ENCODE assay signal across 10 cellular contexts in the genomic region with DNA sequence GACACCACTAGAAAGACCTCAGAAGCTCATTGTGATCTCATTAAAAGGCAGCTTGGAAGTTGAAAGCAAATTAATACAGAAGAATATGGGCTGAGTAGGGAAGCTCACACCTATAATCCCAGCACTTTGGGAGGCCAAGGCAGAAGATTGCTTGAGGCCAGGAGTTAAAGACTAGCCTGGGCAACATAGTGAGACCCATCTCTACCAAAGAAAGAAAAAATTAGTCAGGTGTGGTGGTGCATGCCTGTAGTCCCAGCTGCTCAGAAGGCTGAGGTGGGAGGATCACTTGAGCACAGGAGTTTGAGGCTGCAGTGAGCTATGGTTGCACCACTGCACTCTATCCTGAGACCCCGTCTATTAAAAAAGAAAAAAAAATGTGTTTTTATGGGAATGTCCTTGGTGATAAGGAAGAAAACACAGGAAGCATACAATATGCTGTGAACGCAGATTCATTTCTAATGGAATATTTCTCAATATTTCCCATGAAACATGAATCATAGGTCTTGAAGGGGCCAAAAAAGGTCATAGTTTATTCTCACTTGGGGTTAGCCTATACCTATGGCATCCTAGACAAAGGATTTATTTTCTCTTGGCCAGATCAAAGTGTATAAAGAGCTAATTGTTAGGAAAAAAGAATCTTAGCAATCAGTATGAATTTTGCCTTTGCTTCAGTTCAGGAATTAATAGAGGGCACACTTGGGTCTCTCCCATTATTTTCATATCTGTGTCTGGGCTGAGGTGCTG.
A peak's percentile ranks its signal among the peaks of the same experiment; 100 is the strongest.
DNase-seq lines count a peak whose midpoint lies in the region; ATAC-seq, FAIRE-seq and TF ChIP-seq lines count a peak whose summit lies in the region.
"Had no signal": no experiment of that assay in that cellular context is flagged by ENCODE, and none has a peak within 500 bp of the region (broad histone marks: within the 10 kb centered on the region; RNA-seq: fewer than 3 reads in every experiment).

No MANE protein-coding gene starts in this region.

- H3K4me1 Mint-ChIP-seq in immature natural killer cell = peaks cover 97 to 100% of the 10 kb centered on the region in 2 donors
- peaks cover 87% of the 10 kb centered on the region for H3K4me1 Mint-ChIP-seq in stimulated activated naive CD8-positive, alpha-beta T cell treated with anti-CD3 and anti-CD28 coated beads, Interleukin-15, Interleukin-2, amounts not matched to agents 100 ng/mL and 50 ng/mL, for 24 hours (ENCODE audit: low read depth)
- H3K4me1 Mint-ChIP-seq in activated CD4-positive, alpha-beta T cell treated with anti-CD3 and anti-CD28 coated beads, Interleukin-2, amount 10 ng/mL, durations not matched to agents 7 days and 5 days = peaks cover 57% of the 10 kb centered on the region

- H3K9ac ChIP-seq in HUES48 (ENCODE audit: low read depth, low read length) = no peak overlapping the region
- no peak overlapping the region for H3K9ac ChIP-seq in K562 (ENCODE audit: insufficient read depth in 1 of 2, low read depth in 2 of 2, low read length in 2 of 2)

- H3K36me3 ChIP-seq in HUES48 (ENCODE audit: control insufficient read depth, insufficient read depth, low read length) = no peaks in the 10 kb centered on the region
- H3K36me3 ChIP-seq in K562 (ENCODE audit: control insufficient read depth, insufficient read depth, low read length) = peaks cover 21% of the 10 kb centered on the region

- no peak for ATAC-seq in K562
- ATAC-seq in HG03439 (IDR thresholded peaks at IDR 0.05; ENCODE audit: unreplicated experiment) = no peak

- peaks cover 3% of the 10 kb centered on the region for H3K9me1 ChIP-seq in K562 (ENCODE audit: control insufficient read depth, insufficient read depth, low read length)

- no peaks in the 10 kb centered on the region for H3K9me3 ChIP-seq in HUES48 (ENCODE audit: control insufficient read depth, insufficient read depth, low read length)
- H3K9me3 ChIP-seq in K562 (replicated peaks; ENCODE audit: control insufficient read depth, insufficient read depth, low read depth, low read length) = no peaks in the 10 kb centered on the region

- no peak for FAIRE-seq in K562 (lab: Jason Lieb, UNC)
- FAIRE-seq: G401.6 had no signal

- POLR2A ChIA-PET in K562 (lab: Yijun Ruan, JAX) = interaction anchor here (0.7 to 1.2 kb wide), 4 partner anchors 9 to 64 kb away, joined by 3 read pairs; no protein-coding TSS in a partner anchor
- POLR2A ChIA-PET in activated CD4-positive, alpha-beta T cell treated with anti-CD3 and anti-CD28 coated beads, Interleukin-2, amount 10 ng/mL, durations not matched to agents 7 days and 5 days (lab: Charles Lee) = interaction anchor here (0.6 kb wide), 2 partner anchors 25 to 556 kb away, joined by 4 to 5 read pairs; no protein-coding TSS in a partner anchor

- TF ChIP-seq POLR2A in K562 (conservative IDR thresholded peaks at IDR 0.05) = no peak

- H3K9me3 Mint-ChIP-seq in immature natural killer cell = no peaks in the 10 kb centered on the region
- H3K9me3 Mint-ChIP-seq in stimulated activated naive CD8-positive, alpha-beta T cell treated with anti-CD3 and anti-CD28 coated beads, Interleukin-15, Interleukin-2, amounts not matched to agents 100 ng/mL and 50 ng/mL, for 24 hours = no peaks in the 10 kb centered on the region
- H3K9me3 Mint-ChIP-seq in activated CD4-positive, alpha-beta T cell treated with anti-CD3 and anti-CD28 coated beads, Interleukin-2, amount 10 ng/mL, durations not matched to agents 7 days and 5 days = peaks cover 5% of the 10 kb centered on the region

- WGBS in K562 (ENCODE audit: insufficient coverage, low coverage, missing lambda C conversion rate) = 73% methylated on average over 2 of the region's 2 CpGs

- H3K27me3 ChIP-seq in HUES48 (ENCODE audit: control insufficient read depth, insufficient read depth, low read length) = no peaks in the 10 kb centered on the region
- no peaks in the 10 kb centered on the region for H3K27me3 ChIP-seq in K562 (ENCODE audit: control insufficient read depth in 2 of 2, insufficient read depth in 2 of 2, low read length in 2 of 2)

- no peak for TF ChIP-seq CTCF in K562 (IDR thresholded peaks at IDR 0.05 in 2 of 3, conservative IDR thresholded peaks at IDR 0.05 in 1 of 3; ENCODE audit: insufficient read depth in 2 of 3, low read depth in 1 of 3, low read length in 3 of 3)

- no peak overlapping the region for H2AFZ ChIP-seq in K562 (ENCODE audit: low read depth, low read length)

- TF ChIP-seq RAD21 in K562 (CRISPR knock-in tag; conservative IDR thresholded peaks at IDR 0.05 in 1 of 2, IDR thresholded peaks at IDR 0.05 in 1 of 2) = no peak

- H3K36me3 Mint-ChIP-seq in immature natural killer cell = peaks cover 0 to 14% (median 9%) of the 10 kb centered on the region in 3 donors
- peaks cover 16% of the 10 kb centered on the region for H3K36me3 Mint-ChIP-seq in stimulated activated naive CD8-positive, alpha-beta T cell treated with anti-CD3 and anti-CD28 coated beads, Interleukin-15, Interleukin-2, amounts not matched to agents 100 ng/mL and 50 ng/mL, for 24 hours (ENCODE audit: low read depth)
- H3K36me3 Mint-ChIP-seq in activated CD4-positive, alpha-beta T cell treated with anti-CD3 and anti-CD28 coated beads, Interleukin-2, amount 10 ng/mL, durations not matched to agents 7 days and 5 days (ENCODE audit: low read depth) = peaks cover 18% of the 10 kb centered on the region

- BruUV-seq in K562 (replicated peaks; lab: Mats Ljungman, UMichigan) = no TSS peak

- CTCF ChIA-PET in K562 (lab: Yijun Ruan, JAX; ENCODE audit: low intra/inter-chr PET ratio) = no interaction called here
- CTCF ChIA-PET in activated CD4-positive, alpha-beta T cell treated with anti-CD3 and anti-CD28 coated beads, Interleukin-2, amount 10 ng/mL, durations not matched to agents 7 days and 5 days (lab: Charles Lee) = interaction anchor here (1.0 to 1.4 kb wide), 3 partner anchors 9 to 31 kb away, joined by 3 to 5 read pairs (median 4); no protein-coding TSS in a partner anchor

- H3K79me2 ChIP-seq in K562 (ENCODE audit: control insufficient read depth, insufficient read depth, low read length) = peaks cover 59% of the 10 kb centered on the region

- H4K20me1 ChIP-seq in K562 (replicated peaks; ENCODE audit: control insufficient read depth, insufficient read depth, low read length) = no peaks in the 10 kb centered on the region

- H3K4me3 Mint-ChIP-seq in immature natural killer cell = peak overlapping the region; percentile 31 to 75 (median 69)
- H3K4me3 Mint-ChIP-seq in stimulated activated naive CD8-positive, alpha-beta T cell treated with anti-CD3 and anti-CD28 coated beads, Interleukin-15, Interleukin-2, amounts not matched to agents 100 ng/mL and 50 ng/mL, for 24 hours = peak overlapping the region; percentile 30
- no peak overlapping the region for H3K4me3 Mint-ChIP-seq in activated CD4-positive, alpha-beta T cell treated with anti-CD3 and anti-CD28 coated beads, Interleukin-2, amount 10 ng/mL, durations not matched to agents 7 days and 5 days

- peak overlapping the region; percentile 90 for H3K27ac ChIP-seq in HUES48 (ENCODE audit: low read depth, low read length)
- peak overlapping the region; percentile 68; the same call in 1 of the 3 replicates for H3K27ac ChIP-seq in K562 (ENCODE audit: extremely low read depth, low read depth, low read length)

- H3K4me1 ChIP-seq in HUES48 (ENCODE audit: control insufficient read depth, insufficient read depth, low read length) (peaks cover 81% of the 10 kb centered on the region), K562 (replicated peaks in 1 of 2; ENCODE audit: control insufficient read depth in 2 of 2, insufficient read depth in 2 of 2, low read length in 2 of 2) (peaks cover 2 to 55% of the 10 kb centered on the region in 2 experiments; a peak in 4 of 5 replicates)

- no peak for TF ChIP-seq EP300 in K562 (IDR thresholded peaks at IDR 0.05; ENCODE audit: low read length)

- in situ Hi-C loops in K562 (cut with MboI) = no loop called here

- peaks cover 0 to 5% (median 0%) of the 10 kb centered on the region in 3 donors for H3K27me3 Mint-ChIP-seq in immature natural killer cell (ENCODE audit: low read depth in 3 of 3)
- H3K27me3 Mint-ChIP-seq in stimulated activated naive CD8-positive, alpha-beta T cell treated with anti-CD3 and anti-CD28 coated beads, Interleukin-15, Interleukin-2, amounts not matched to agents 100 ng/mL and 50 ng/mL, for 24 hours = no peaks in the 10 kb centered on the region
- H3K27me3 Mint-ChIP-seq in activated CD4-positive, alpha-beta T cell treated with anti-CD3 and anti-CD28 coated beads, Interleukin-2, amount 10 ng/mL, durations not matched to agents 7 days and 5 days = no peaks in the 10 kb centered on the region

- H3K4me3 ChIP-seq in HUES48 (ENCODE audit: low read depth, low read length) (no peak overlapping the region), K562 (no peak overlapping the region)

- intact Hi-C loops in K562 (cut with micrococcal nuclease) = no loop called here

- no peak for DNase-seq in K562 (ENCODE audit: extremely low read depth in 1 of 4, low spot score in 3 of 4)
- DNase-seq in immature natural killer cell = no peak
- DNase-seq in NCI-H2029 treated with DMSO at 0.1 percent for 48 hours (lab: John Stamatoyannopoulos, UW) = no peak
- DNase-seq in activated CD4-positive, alpha-beta T cell treated with anti-CD3 and anti-CD28 coated beads, Interleukin-2, amount 10 ng/mL, durations not matched to agents 7 days and 5 days = no peak
- no peak for DNase-seq in glomerular visceral epithelial cell (ENCODE audit: extremely low spot score)
- DNase-seq: NCI-H345 had no signal

- H3K27ac Mint-ChIP-seq in immature natural killer cell = peak overlapping the region; percentile 70 to 96 (median 86)
- peak overlapping the region; percentile 67 for H3K27ac Mint-ChIP-seq in stimulated activated naive CD8-positive, alpha-beta T cell treated with anti-CD3 and anti-CD28 coated beads, Interleukin-15, Interleukin-2, amounts not matched to agents 100 ng/mL and 50 ng/mL, for 24 hours
- no peak overlapping the region for H3K27ac Mint-ChIP-seq in activated CD4-positive, alpha-beta T cell treated with anti-CD3 and anti-CD28 coated beads, Interleukin-2, amount 10 ng/mL, durations not matched to agents 7 days and 5 days

- no peak overlapping the region for H3K4me2 ChIP-seq in K562 (ENCODE audit: insufficient read depth, low read length)

TF ChIP-seq in K562, 482 proteins besides CTCF, POLR2A, EP300 and RAD21:
- TF ChIP-seq ZNF780A (CRISPR knock-in tag; IDR thresholded peaks at IDR 0.05) (no peak), MYC (IDR thresholded peaks at IDR 0.05; ENCODE audit: low read depth, low read length) (no peak), MYC (CRISPR knock-in tag; IDR thresholded peaks at IDR 0.05; ENCODE audit: borderline replicate concordance, low read depth) (no peak), ZNF217 (CRISPR knock-in tag; IDR thresholded peaks at IDR 0.05) (no peak), ZNF740 (CRISPR knock-in tag; IDR thresholded peaks at IDR 0.05) (no peak), ZNF740 (tag; IDR thresholded peaks at IDR 0.05) (no peak)
TF ChIP-seq in K562: peak in this region for 0.
